28 cellular contexts compared by ENCODE assay signal in the genomic region with DNA sequence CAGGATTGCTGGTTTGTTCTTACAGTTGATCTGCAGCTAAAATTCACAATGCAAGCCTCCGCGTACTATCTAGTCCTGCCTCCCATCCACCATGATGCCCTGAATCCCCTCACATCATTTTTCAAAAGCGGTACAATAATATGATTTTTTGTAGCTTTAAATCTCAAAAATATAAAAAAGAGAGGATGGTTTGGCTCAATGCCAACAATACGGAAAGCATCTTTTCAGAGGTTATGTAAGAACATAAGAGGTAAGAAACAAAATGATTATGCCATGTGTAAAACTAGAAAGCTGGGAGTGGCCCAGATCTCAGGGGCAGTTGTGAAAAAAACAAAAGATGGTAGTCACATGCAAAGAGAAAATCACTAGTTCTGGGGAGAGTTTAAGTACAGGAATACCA.
"Had no signal": no experiment of that assay in that cellular context is flagged by ENCODE, and none has a peak within 500 bp of the region (broad histone marks: within the 10 kb centered on the region; RNA-seq: fewer than 3 reads in every experiment).

No MANE protein-coding gene starts in this region.

- H3K27ac ChIP-seq: lower lobe of right lung, pancreas, prostate gland, sigmoid colon, spleen, suprapubic skin, thoracic aorta, tibial artery, uterus had no signal

- H3K4me1 ChIP-seq: lower lobe of right lung, pancreas, prostate gland, sigmoid colon, suprapubic skin, tibial artery, uterus had no signal

- H3K4me3 ChIP-seq: lower lobe of right lung, pancreas, prostate gland, sigmoid colon, spleen, suprapubic skin, thoracic aorta, tibial artery, uterus had no signal

- DNase-seq: hippocampal formation; kidney glomerular epithelial cell; left cardiac atrium; lower lobe of right lung; mammary epithelial cell; mesenchymal stem cell; naive thymus-derived CD8-positive, alpha-beta T cell; nucleus accumbens; posterior cingulate gyrus; retina; right cardiac atrium; sigmoid colon; small intestine; spleen; stimulated activated CD4-positive, alpha-beta T cell treated with anti-CD3 and anti-CD28 coated beads, Interleukin-4, amount 100 ng/mL, for 24 hours; stimulated activated naive CD4-positive, alpha-beta T cell; tibial artery; uterus had no signal

- FAIRE-seq: keratinocyte, pancreas, small intestine had no signal

- H3K27ac Mint-ChIP-seq: naive thymus-derived CD8-positive, alpha-beta T cell; nephron; stimulated activated effector memory CD8-positive, alpha-beta T cell treated with anti-CD3 and anti-CD28 coated beads, Interleukin-12 subunit alpha, Interleukin-12 subunit beta, amount 100 ng/mL, for 72 hours; stimulated activated naive CD8-positive, alpha-beta T cell treated with anti-CD3 and anti-CD28 coated beads, Interleukin-15, Interleukin-2, amounts not matched to agents 100 ng/mL and 50 ng/mL, for 24 hours; type B pancreatic cell had no signal

- H3K9me3 ChIP-seq: lower lobe of right lung, pancreas, prostate gland, suprapubic skin had no signal

- H3K36me3 Mint-ChIP-seq: stimulated activated effector memory CD8-positive, alpha-beta T cell treated with anti-CD3 and anti-CD28 coated beads, Interleukin-12 subunit alpha, Interleukin-12 subunit beta, amount 100 ng/mL, for 72 hours; type B pancreatic cell had no signal

- H3K36me3 ChIP-seq: lower lobe of right lung, pancreas, prostate gland, sigmoid colon, spleen, suprapubic skin, thoracic aorta, tibial artery, uterus had no signal

- H3K9me3 Mint-ChIP-seq: stimulated activated effector memory CD8-positive, alpha-beta T cell treated with anti-CD3 and anti-CD28 coated beads, Interleukin-12 subunit alpha, Interleukin-12 subunit beta, amount 100 ng/mL, for 72 hours had no signal

- ATAC-seq: left cardiac atrium; left lobe of liver; lower lobe of right lung; naive thymus-derived CD8-positive, alpha-beta T cell; pancreas; right cardiac atrium; stimulated activated effector memory CD8-positive, alpha-beta T cell treated with anti-CD3 and anti-CD28 coated beads, Interleukin-12 subunit alpha, Interleukin-12 subunit beta, amount 100 ng/mL, for 72 hours had no signal

- H3K27me3 ChIP-seq: pancreas, sigmoid colon, spleen, suprapubic skin, tibial artery, uterus had no signal
